ENCODE assay signal across 1 cellular context in genomic region chr21:26448751-26449150, GRCh38.
TF ChIP-seq lines count a peak whose summit lies in the region.

No MANE protein-coding gene starts in this region.

TF ChIP-seq in HepG2, 621 proteins besides CTCF, POLR2A, EP300 and RAD21 (continued from another document):
- no peak for TF ChIP-seq ELK4 (CRISPR knock-in tag; IDR thresholded peaks at IDR 0.05; ENCODE audit: borderline replicate concordance)
- no peak for TF ChIP-seq TCF7L2 (IDR thresholded peaks at IDR 0.05; ENCODE audit: low read depth, low read length)
- no peak for TF ChIP-seq ZNF333 (CRISPR knock-in tag; IDR thresholded peaks at IDR 0.05; ENCODE audit: borderline replicate concordance)
- TF ChIP-seq ZBTB21 (CRISPR knock-in tag; IDR thresholded peaks at IDR 0.05): no peak
- TF ChIP-seq ZNF121 (CRISPR knock-in tag; IDR thresholded peaks at IDR 0.05): no peak
- no peak for TF ChIP-seq ETS1 (CRISPR knock-in tag; IDR thresholded peaks at IDR 0.05)
- no peak for TF ChIP-seq ZGPAT (CRISPR knock-in tag; IDR thresholded peaks at IDR 0.05)
- no peak for TF ChIP-seq GATAD2A (CRISPR knock-in tag; IDR thresholded peaks at IDR 0.05)
- TF ChIP-seq FOXA1 (IDR thresholded peaks at IDR 0.05): no peak
- no peak for TF ChIP-seq FOXA1 (CRISPR knock-in tag; IDR thresholded peaks at IDR 0.05)
